In the genomic region with DNA sequence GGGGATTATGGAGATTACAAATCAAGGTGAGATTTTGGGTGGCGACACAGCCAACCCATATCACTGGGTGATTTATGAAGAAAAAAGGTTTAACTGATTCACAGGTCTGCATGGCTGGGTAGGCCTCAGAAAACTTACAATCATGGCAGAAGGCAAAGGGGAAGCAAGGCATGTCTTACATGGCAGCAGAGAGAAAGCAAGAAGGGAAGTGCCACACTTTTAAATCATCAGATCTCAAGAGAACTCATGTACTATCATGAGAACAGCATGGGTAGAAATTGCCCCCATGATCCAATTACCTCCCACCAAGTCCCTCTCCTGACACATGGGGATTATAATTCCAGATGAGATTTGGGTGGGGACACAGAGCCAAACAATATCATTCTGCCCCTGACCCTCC, we compare ENCODE assay signal across 8 cellular contexts.
"Had no signal": no experiment of that assay in that cellular context is flagged by ENCODE, and none has a peak within 500 bp of the region (broad histone marks: within the 10 kb centered on the region; RNA-seq: fewer than 3 reads in every experiment).

No MANE protein-coding gene starts in this region.

- H3K27ac ChIP-seq: HL-60, KMS-11 had no signal

- H3K4me2 ChIP-seq: KMS-11 had no signal

- ATAC-seq: HepG2 had no signal

- H3K27me3 Mint-ChIP-seq: IgD-negative memory B cell had no signal

- H3K9ac ChIP-seq: KMS-11 had no signal

- H3K4me3 Mint-ChIP-seq: IgD-negative memory B cell had no signal

- H3K27ac Mint-ChIP-seq: IgD-negative memory B cell had no signal

- FAIRE-seq: HepG2, HTR-8/SVneo had no signal

- DNase-seq: IMR-90, KBM-7, KG1 had no signal
